Comparison of ENCODE assay signal across 8 cellular contexts in genomic region chrX:71540801-71541545, GRCh38. TPM values are rescaled to one million over a fixed set of nuclear protein-coding genes. Genes with fewer than 3 reads are reported as not detected.
A peak's percentile ranks its signal among the peaks of the same experiment; 100 is the strongest.
DNase-seq lines count a peak whose midpoint lies in the region; ATAC-seq and TF ChIP-seq lines count a peak whose summit lies in the region.

No MANE protein-coding gene starts in this region.

- DNase-seq in heart left ventricle (no peak), Right ventricle myocardium superior (no peak), NCI-H2196 treated with DMSO at 0.1 percent for 48 hours (lab: John Stamatoyannopoulos, UW; ENCODE audit: unreplicated experiment) (no peak), posterior cingulate gyrus (no peak)
- DNase-seq in stimulated activated effector memory CD8-positive, alpha-beta T cell treated with anti-CD3 and anti-CD28 coated beads, Interleukin-12 subunit alpha, Interleukin-12 subunit beta, amount 100 ng/mL, for 72 hours (ENCODE audit: low spot score in 2 of 2): no peak
- no peak for DNase-seq in effector CD4-positive, alpha-beta T cell

- no peak for TF ChIP-seq POLR2A in heart left ventricle (IDR thresholded peaks at IDR 0.05)

- peaks cover 100% of the 10 kb centered on the region for H3K36me3 Mint-ChIP-seq in activated T-helper 17 cell treated with anti-CD3 and anti-CD28 coated beads, Interleukin-2, amount 50 U/mL, for 72 hours (ENCODE audit: low read depth)
- peaks cover 100% of the 10 kb centered on the region for H3K36me3 Mint-ChIP-seq in stimulated activated effector memory CD8-positive, alpha-beta T cell treated with anti-CD3 and anti-CD28 coated beads, Interleukin-12 subunit alpha, Interleukin-12 subunit beta, amount 100 ng/mL, for 72 hours

- peak overlapping the region; percentile 99 for H3K4me3 Mint-ChIP-seq in activated T-helper 17 cell treated with anti-CD3 and anti-CD28 coated beads, Interleukin-2, amount 50 U/mL, for 72 hours
- H3K4me3 Mint-ChIP-seq in stimulated activated effector memory CD8-positive, alpha-beta T cell treated with anti-CD3 and anti-CD28 coated beads, Interleukin-12 subunit alpha, Interleukin-12 subunit beta, amount 100 ng/mL, for 72 hours: peak overlapping the region; percentile 98

- H3K27ac ChIP-seq in heart left ventricle: peak overlapping the region in 7 of 12 donors; percentile 4 to 66 (median 20)

- H3K27me3 ChIP-seq in heart left ventricle: no peaks in the 10 kb centered on the region

- no peaks in the 10 kb centered on the region for H3K9me3 Mint-ChIP-seq in activated T-helper 17 cell treated with anti-CD3 and anti-CD28 coated beads, Interleukin-2, amount 50 U/mL, for 72 hours
- no peaks in the 10 kb centered on the region for H3K9me3 Mint-ChIP-seq in stimulated activated effector memory CD8-positive, alpha-beta T cell treated with anti-CD3 and anti-CD28 coated beads, Interleukin-12 subunit alpha, Interleukin-12 subunit beta, amount 100 ng/mL, for 72 hours

- intact Hi-C loops in heart left ventricle (cut with DNase I) (no loop called here), Right ventricle myocardium superior (cut with DNase I) (no loop called here), posterior cingulate gyrus (cut with DNase I) (no loop called here)

- peak overlapping the region; percentile 77 for H3K27ac Mint-ChIP-seq in activated T-helper 17 cell treated with anti-CD3 and anti-CD28 coated beads, Interleukin-2, amount 50 U/mL, for 72 hours
- peak overlapping the region; percentile 83 for H3K27ac Mint-ChIP-seq in stimulated activated effector memory CD8-positive, alpha-beta T cell treated with anti-CD3 and anti-CD28 coated beads, Interleukin-12 subunit alpha, Interleukin-12 subunit beta, amount 100 ng/mL, for 72 hours

- H3K9me3 ChIP-seq in heart left ventricle: no peaks in the 10 kb centered on the region

- WGBS in heart left ventricle, 4 donors: 47 to 61% (median 53%) methylated on average over 7 of the region's 7 CpGs

- H3K4me3 ChIP-seq in heart left ventricle: peak overlapping the region in 3 of 12 donors; percentile 0 to 21 (median 13)

- ATAC-seq in heart left ventricle (peak in 1 of 4 donors; percentile 14), Right ventricle myocardium superior (ENCODE audit: poor library complexity) (no peak), HG03139 (IDR thresholded peaks at IDR 0.05; ENCODE audit: unreplicated experiment) (peak; percentile 75)
- ATAC-seq in activated T-helper 17 cell treated with anti-CD3 and anti-CD28 coated beads, Interleukin-2, amount 50 U/mL, for 72 hours (replicated peaks): peak; percentile 28
- ATAC-seq in stimulated activated effector memory CD8-positive, alpha-beta T cell treated with anti-CD3 and anti-CD28 coated beads, Interleukin-12 subunit alpha, Interleukin-12 subunit beta, amount 100 ng/mL, for 72 hours: peak; percentile 34

- H3K36me3 ChIP-seq in heart left ventricle: peaks cover 0 to 42% (median 25%) of the 10 kb centered on the region in 9 donors

- H3K4me1 ChIP-seq in heart left ventricle: peaks cover 0 to 89% (median 43%) of the 10 kb centered on the region in 12 donors

- no peaks in the 10 kb centered on the region for H3K27me3 Mint-ChIP-seq in activated T-helper 17 cell treated with anti-CD3 and anti-CD28 coated beads, Interleukin-2, amount 50 U/mL, for 72 hours

- TF ChIP-seq CTCF in heart left ventricle (IDR thresholded peaks at IDR 0.05): no peak

- H3K4me1 Mint-ChIP-seq in activated T-helper 17 cell treated with anti-CD3 and anti-CD28 coated beads, Interleukin-2, amount 50 U/mL, for 72 hours: peaks cover 22% of the 10 kb centered on the region
- H3K4me1 Mint-ChIP-seq in stimulated activated effector memory CD8-positive, alpha-beta T cell treated with anti-CD3 and anti-CD28 coated beads, Interleukin-12 subunit alpha, Interleukin-12 subunit beta, amount 100 ng/mL, for 72 hours: peaks cover 35% of the 10 kb centered on the region

RNA-seq across cellular contexts. Expression of gene OGT, which starts 8.1 kb away (rescaled TPM):
- total RNA-seq in heart left ventricle (10 to 100 TPM; 64.8 to 84.1 (median 77.4) TPM), Right ventricle myocardium superior (72.7 TPM)
- polyA plus RNA-seq in heart left ventricle: 10 to 100 TPM; 20.0 to 33.3 TPM
- total RNA-seq in activated T-helper 17 cell treated with anti-CD3 and anti-CD28 coated beads, Interleukin-2, amount 50 U/mL, for 72 hours: 100 to 1,000 TPM; 231 to 528 TPM

RNA-seq across cellular contexts. Expression of gene GCNA, which starts 37.3 kb away (rescaled TPM):
- 1 to 10 TPM in 6 of 9 donors, under 1 TPM in 3; 0.56 to 1.6 (median 1.1) TPM for total RNA-seq in heart left ventricle
- 1 to 10 TPM; 1.1 to 2.0 TPM for polyA plus RNA-seq in heart left ventricle
- 2.2 TPM for total RNA-seq in Right ventricle myocardium superior
- 10 to 100 TPM in 1 of 2 donors, 1 to 10 TPM in 1; 4.9 to 10.7 TPM for total RNA-seq in activated T-helper 17 cell treated with anti-CD3 and anti-CD28 coated beads, Interleukin-2, amount 50 U/mL, for 72 hours
